14 cellular contexts compared by ENCODE assay signal in genomic region chr18:48693625-48694262, GRCh38.
DNase-seq lines count a peak whose midpoint lies in the region; ATAC-seq and TF ChIP-seq lines count a peak whose summit lies in the region.
"Had no signal": no experiment of that assay in that cellular context is flagged by ENCODE, and none has a peak within 500 bp of the region (broad histone marks: within the 10 kb centered on the region; RNA-seq: fewer than 3 reads in every experiment).

No MANE protein-coding gene starts in this region.

- DNase-seq in M059J (ENCODE audit: low read depth) (peak; percentile 17), chondrocyte (ENCODE audit: low spot score) (no peak), myocyte (ENCODE audit: low read depth) (peak; percentile 60), COLO668 (lab: John Stamatoyannopoulos, UW; ENCODE audit: unreplicated experiment) (no peak), D341Med (ENCODE audit: low spot score) (no peak), NCI-H526 (lab: John Stamatoyannopoulos, UW) (no peak)
- DNase-seq: activated CD4-positive, alpha-beta T cell treated with anti-CD3 and anti-CD28 coated beads for 36 hours; DND-41; lower lobe of right lung; SIG-M5 had no signal

- peaks cover 14% of the 10 kb centered on the region for H3K4me1 Mint-ChIP-seq in chondrocyte (ENCODE audit: low read depth)
- H3K4me1 Mint-ChIP-seq: activated CD4-positive, alpha-beta T cell treated with anti-CD3 and anti-CD28 coated beads for 36 hours; activated naive CD4-positive, alpha-beta T cell treated with anti-CD3 and anti-CD28 coated beads, Interleukin-2, amount 50 U/mL, for 24 hours had no signal

- no peak overlapping the region for H3K4me3 ChIP-seq in BLaER1
- H3K4me3 ChIP-seq: lower lobe of right lung had no signal

- H3K27ac Mint-ChIP-seq in chondrocyte (ENCODE audit: unreplicated experiment), result peak overlapping the region; percentile 22
- H3K27ac Mint-ChIP-seq: activated CD4-positive, alpha-beta T cell treated with anti-CD3 and anti-CD28 coated beads for 36 hours; natural killer cell treated with Interleukin-12 subunit alpha and Interleukin-12 subunit beta and Interleukin-15 and Interleukin-18, amount 100 ng/mL, for 72 hours had no signal

- H3K4me1 ChIP-seq in BLaER1, result peaks cover 20% of the 10 kb centered on the region

- TF ChIP-seq CTCF in chondrocyte (IDR thresholded peaks at IDR 0.05), result no peak

- H3K27me3 Mint-ChIP-seq in chondrocyte (ENCODE audit: low read depth), result no peaks in the 10 kb centered on the region
- H3K27me3 Mint-ChIP-seq: activated CD4-positive, alpha-beta T cell treated with anti-CD3 and anti-CD28 coated beads for 36 hours; activated naive CD4-positive, alpha-beta T cell treated with anti-CD3 and anti-CD28 coated beads, Interleukin-2, amount 50 U/mL, for 24 hours had no signal

- H4K20me1 ChIP-seq in BLaER1, result no peaks in the 10 kb centered on the region

- H3K27ac ChIP-seq in BLaER1, result no peak overlapping the region
- H3K27ac ChIP-seq: lower lobe of right lung had no signal

- no peaks in the 10 kb centered on the region for H3K27me3 ChIP-seq in BLaER1

- H3K4me3 Mint-ChIP-seq in chondrocyte (ENCODE audit: unreplicated experiment), result no peak overlapping the region
- H3K4me3 Mint-ChIP-seq: activated CD4-positive, alpha-beta T cell treated with anti-CD3 and anti-CD28 coated beads for 36 hours; activated naive CD4-positive, alpha-beta T cell treated with anti-CD3 and anti-CD28 coated beads, Interleukin-2, amount 50 U/mL, for 24 hours; natural killer cell treated with Interleukin-12 subunit alpha and Interleukin-12 subunit beta and Interleukin-15 and Interleukin-18, amount 100 ng/mL, for 72 hours had no signal

- H3K36me3 ChIP-seq in BLaER1, result peaks cover 20% of the 10 kb centered on the region; the same call in 1 of the 2 replicates
- H3K36me3 ChIP-seq: lower lobe of right lung had no signal

- no peak for ATAC-seq in GM18858 (IDR thresholded peaks at IDR 0.05; ENCODE audit: unreplicated experiment)
- ATAC-seq: activated CD4-positive, alpha-beta T cell treated with anti-CD3 and anti-CD28 coated beads for 36 hours; lower lobe of right lung; natural killer cell treated with Interleukin-12 subunit alpha and Interleukin-12 subunit beta and Interleukin-15 and Interleukin-18, amount 100 ng/mL, for 72 hours had no signal

- H3K4me2 ChIP-seq in BLaER1, result peak overlapping the region; percentile 5; the same call in 1 of the 2 replicates

- H3K36me3 Mint-ChIP-seq in chondrocyte (ENCODE audit: low read depth), result peaks cover 22% of the 10 kb centered on the region
- H3K36me3 Mint-ChIP-seq: activated naive CD4-positive, alpha-beta T cell treated with anti-CD3 and anti-CD28 coated beads, Interleukin-2, amount 50 U/mL, for 24 hours; natural killer cell treated with Interleukin-12 subunit alpha and Interleukin-12 subunit beta and Interleukin-15 and Interleukin-18, amount 100 ng/mL, for 72 hours had no signal

- H3K9me3 Mint-ChIP-seq in chondrocyte (ENCODE audit: low read depth), result no peaks in the 10 kb centered on the region
- H3K9me3 Mint-ChIP-seq: activated naive CD4-positive, alpha-beta T cell treated with anti-CD3 and anti-CD28 coated beads, Interleukin-2, amount 50 U/mL, for 24 hours; natural killer cell treated with Interleukin-12 subunit alpha and Interleukin-12 subunit beta and Interleukin-15 and Interleukin-18, amount 100 ng/mL, for 72 hours had no signal

- no peaks in the 10 kb centered on the region for H3K9me3 ChIP-seq in BLaER1
- H3K9me3 ChIP-seq: lower lobe of right lung had no signal

- H3K9ac ChIP-seq in BLaER1, result no peak overlapping the region

Comparison
In these comparisons a context has a peak if more than half of its experiments do, and no peak if none do; other contexts are left out.
1. DNase-seq: peak in M059J (single experiment) and myocyte (single experiment); none in chondrocyte (single experiment), COLO668 (single experiment), D341Med (single experiment) and NCI-H526 (0 of 2).